Comparison of ENCODE assay signal across 21 cellular contexts in genomic region chr1:14263671-14264070, GRCh38.
"Had no signal": no experiment of that assay in that cellular context is flagged by ENCODE, and none has a peak within 500 bp of the region (broad histone marks: within the 10 kb centered on the region; RNA-seq: fewer than 3 reads in every experiment).

No MANE protein-coding gene starts in this region.

- ATAC-seq: activated naive CD8-positive, alpha-beta T cell treated with anti-CD3 and anti-CD28 coated beads, Interleukin-2, amount 50 U/mL, for 24 hours; activated T-cell treated with anti-CD3 and anti-CD28 coated beads, Interleukin-2, amount 50 U/mL, for 4 hours; naive thymus-derived CD8-positive, alpha-beta T cell; right lobe of liver had no signal

- H3K9me3 ChIP-seq: ovary, right lobe of liver, testis had no signal

- H3K9me3 Mint-ChIP-seq: activated naive CD4-positive, alpha-beta T cell treated with anti-CD3 and anti-CD28 coated beads, Interleukin-2, amount 10 ng/mL, durations not matched to agents 7 days and 5 days; activated naive CD8-positive, alpha-beta T cell treated with anti-CD3 and anti-CD28 coated beads, Interleukin-2, amount 50 U/mL, for 24 hours; activated T-cell treated with anti-CD3 and anti-CD28 coated beads, Interleukin-2, amount 50 U/mL, for 4 hours; type B pancreatic cell had no signal

- DNase-seq: activated CD4-positive, alpha-beta T cell treated with anti-CD3 and anti-CD28 coated beads, Interleukin-2, amount 50 U/mL, for 1 hour; activated CD4-positive, CD25-positive, alpha-beta regulatory T cell treated with anti-CD3 and anti-CD28 coated beads, Interleukin-2, amount 50 U/mL, for 72 hours; activated CD8-positive, alpha-beta memory T cell treated with anti-CD3 and anti-CD28 coated beads, Interleukin-2, amount 50 U/mL, for 4 hours; activated effector memory CD4-positive, alpha-beta T cell treated with Interleukin-2 at 50 U/mL for 16 hours; activated naive CD4-positive, alpha-beta T cell treated with anti-CD3 and anti-CD28 coated beads, Interleukin-2, amount 10 ng/mL, durations not matched to agents 7 days and 5 days; activated naive CD8-positive, alpha-beta T cell treated with anti-CD3 and anti-CD28 coated beads, Interleukin-2, amount 50 U/mL, for 24 hours; activated T-cell treated with anti-CD3 and anti-CD28 coated beads, Interleukin-2, amount 50 U/mL, for 4 hours; anterior cingulate cortex; brain microvascular endothelial cell; central memory CD4-positive, alpha-beta T cell; dorsolateral prefrontal cortex; immature natural killer cell; mesenchymal stem cell; naive thymus-derived CD8-positive, alpha-beta T cell; ovary; right lobe of liver; small intestine; stimulated activated CD4-positive, alpha-beta T cell treated with anti-CD3 and anti-CD28 coated beads, Interleukin-15, amount 100 ng/mL, for 24 hours; stimulated activated CD4-positive, alpha-beta T cell treated with anti-CD3 and anti-CD28 coated beads, Interleukin-2, amount 100 ng/mL, for 48 hours; testis had no signal

- H3K4me1 Mint-ChIP-seq: activated naive CD4-positive, alpha-beta T cell treated with anti-CD3 and anti-CD28 coated beads, Interleukin-2, amount 10 ng/mL, durations not matched to agents 7 days and 5 days; activated naive CD8-positive, alpha-beta T cell treated with anti-CD3 and anti-CD28 coated beads, Interleukin-2, amount 50 U/mL, for 24 hours; immature natural killer cell; naive thymus-derived CD8-positive, alpha-beta T cell had no signal

- H3K27ac Mint-ChIP-seq: activated naive CD4-positive, alpha-beta T cell treated with anti-CD3 and anti-CD28 coated beads, Interleukin-2, amount 10 ng/mL, durations not matched to agents 7 days and 5 days; activated naive CD8-positive, alpha-beta T cell treated with anti-CD3 and anti-CD28 coated beads, Interleukin-2, amount 50 U/mL, for 24 hours; immature natural killer cell; naive thymus-derived CD8-positive, alpha-beta T cell; type B pancreatic cell had no signal

- H3K36me3 ChIP-seq: brain microvascular endothelial cell, ovary, right lobe of liver had no signal

- H3K27ac ChIP-seq: brain microvascular endothelial cell, dorsolateral prefrontal cortex, ovary, right lobe of liver, testis had no signal

- H3K4me3 Mint-ChIP-seq: activated naive CD4-positive, alpha-beta T cell treated with anti-CD3 and anti-CD28 coated beads, Interleukin-2, amount 10 ng/mL, durations not matched to agents 7 days and 5 days; activated naive CD8-positive, alpha-beta T cell treated with anti-CD3 and anti-CD28 coated beads, Interleukin-2, amount 50 U/mL, for 24 hours; activated T-cell treated with anti-CD3 and anti-CD28 coated beads, Interleukin-2, amount 50 U/mL, for 4 hours; immature natural killer cell; naive thymus-derived CD8-positive, alpha-beta T cell; type B pancreatic cell had no signal

- H3K4me1 ChIP-seq: right lobe of liver had no signal

- H3K4me3 ChIP-seq: dorsolateral prefrontal cortex, ovary, right lobe of liver, testis had no signal

- H3K27me3 ChIP-seq: brain microvascular endothelial cell, dorsolateral prefrontal cortex, ovary, testis had no signal

- H3K36me3 Mint-ChIP-seq: activated naive CD4-positive, alpha-beta T cell treated with anti-CD3 and anti-CD28 coated beads, Interleukin-2, amount 10 ng/mL, durations not matched to agents 7 days and 5 days; immature natural killer cell; naive thymus-derived CD8-positive, alpha-beta T cell; type B pancreatic cell had no signal
